Comparison of ENCODE assay signal across 11 cellular contexts in the genomic region with DNA sequence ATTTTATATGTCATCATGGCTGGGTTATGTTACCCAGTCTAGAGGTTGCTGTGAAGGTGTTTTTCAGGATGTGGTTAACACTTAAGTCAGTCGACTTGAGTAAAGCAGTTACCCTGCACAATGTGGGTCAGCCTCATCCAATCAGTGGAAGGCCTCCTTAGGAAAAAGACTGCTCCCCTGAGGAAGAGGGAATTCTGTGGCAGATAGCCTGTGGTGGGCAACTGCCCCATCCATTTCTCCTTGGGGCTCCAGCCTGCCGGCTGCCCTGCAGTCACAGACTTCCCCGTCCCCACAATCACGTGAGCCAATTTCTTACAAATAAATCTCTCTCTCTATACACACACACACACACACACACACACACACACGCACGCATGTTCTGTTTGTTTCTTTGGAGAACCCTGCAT. TPM values are rescaled to one million over a fixed set of nuclear protein-coding genes. Genes with fewer than 3 reads are reported as not detected.
DNase-seq lines count a peak whose midpoint lies in the region; ATAC-seq lines count a peak whose summit lies in the region.
"Had no signal": no experiment of that assay in that cellular context is flagged by ENCODE, and none has a peak within 500 bp of the region (broad histone marks: within the 10 kb centered on the region; RNA-seq: fewer than 3 reads in every experiment).

No MANE protein-coding gene starts in this region.

- DNase-seq in stimulated activated CD4-positive, alpha-beta T cell treated with anti-CD3 and anti-CD28 coated beads, Interleukin-1b, Interleukin-23, amount 100 ng/mL, for 48 hours: peak; percentile 28
- no peak for DNase-seq in stimulated activated CD4-positive, alpha-beta T cell treated with anti-CD3 and anti-CD28 coated beads, Interleukin-2, amount 100 ng/mL, for 48 hours
- peak; percentile 36 for DNase-seq in T-helper 2 cell treated with Interferon-gamma antibody and Interleukin-4, amounts not matched to agents 5 μg/mL and 100 μg/mL, for 36 hours (ENCODE audit: low spot score)
- DNase-seq in activated naive CD4-positive, alpha-beta T cell treated with anti-CD3 and anti-CD28 coated beads, Interleukin-2, amount 50 U/mL, for 72 hours (ENCODE audit: low spot score in 2 of 2): peak; percentile 43 to 59
- DNase-seq in NCI-H1092 (lab: John Stamatoyannopoulos, UW) (no peak), H7 (no peak), COLO668 (lab: John Stamatoyannopoulos, UW; ENCODE audit: unreplicated experiment) (no peak)
- DNase-seq: NCI-H526 had no signal

- peak; percentile 83 to 87 for ATAC-seq in activated naive CD4-positive, alpha-beta T cell treated with anti-CD3 and anti-CD28 coated beads, Interleukin-2, amount 50 U/mL, for 72 hours
- ATAC-seq in HG02642 (IDR thresholded peaks at IDR 0.05; ENCODE audit: poor library complexity, unreplicated experiment): no peak

- H3K4me1 Mint-ChIP-seq in T-helper 2 cell treated with Interferon-gamma antibody and Interleukin-4, amounts not matched to agents 5 μg/mL and 100 μg/mL, for 36 hours (ENCODE audit: low read depth): peaks cover 62% of the 10 kb centered on the region
- H3K4me1 Mint-ChIP-seq: mesothelial cell of epicardium had no signal

- H3K4me3 Mint-ChIP-seq in T-helper 2 cell treated with Interferon-gamma antibody and Interleukin-4, amounts not matched to agents 5 μg/mL and 100 μg/mL, for 36 hours: peak overlapping the region; percentile 56
- H3K4me3 Mint-ChIP-seq: mesothelial cell of epicardium had no signal

- H3K36me3 ChIP-seq in H7 (replicated peaks; ENCODE audit: control insufficient read depth, insufficient read depth, low read length): peaks cover 1% of the 10 kb centered on the region

- H3K27me3 Mint-ChIP-seq in T-helper 2 cell treated with Interferon-gamma antibody and Interleukin-4, amounts not matched to agents 5 μg/mL and 100 μg/mL, for 36 hours (ENCODE audit: low read depth): no peaks in the 10 kb centered on the region

- peak overlapping the region; percentile 86 for H3K27ac Mint-ChIP-seq in T-helper 2 cell treated with Interferon-gamma antibody and Interleukin-4, amounts not matched to agents 5 μg/mL and 100 μg/mL, for 36 hours
- H3K27ac Mint-ChIP-seq in activated naive CD4-positive, alpha-beta T cell treated with anti-CD3 and anti-CD28 coated beads, Interleukin-2, amount 50 U/mL, for 72 hours: peak overlapping the region; percentile 63 to 72
- H3K27ac Mint-ChIP-seq: mesothelial cell of epicardium had no signal

- peaks cover 24% of the 10 kb centered on the region for H3K36me3 Mint-ChIP-seq in T-helper 2 cell treated with Interferon-gamma antibody and Interleukin-4, amounts not matched to agents 5 μg/mL and 100 μg/mL, for 36 hours (ENCODE audit: low read depth)
- H3K36me3 Mint-ChIP-seq in activated naive CD4-positive, alpha-beta T cell treated with anti-CD3 and anti-CD28 coated beads, Interleukin-2, amount 50 U/mL, for 72 hours: peaks cover 18 to 23% of the 10 kb centered on the region in 2 donors

- H3K27me3 ChIP-seq in H7 (ENCODE audit: control insufficient read depth, insufficient read depth, low read length): no peaks in the 10 kb centered on the region

- no peak overlapping the region for H3K4me3 ChIP-seq in H7 (ENCODE audit: insufficient read depth, low read depth, low read length)
- H3K4me3 ChIP-seq: smooth muscle cell had no signal

- peaks cover 19% of the 10 kb centered on the region for H3K9me3 Mint-ChIP-seq in T-helper 2 cell treated with Interferon-gamma antibody and Interleukin-4, amounts not matched to agents 5 μg/mL and 100 μg/mL, for 36 hours
- H3K9me3 Mint-ChIP-seq in activated naive CD4-positive, alpha-beta T cell treated with anti-CD3 and anti-CD28 coated beads, Interleukin-2, amount 50 U/mL, for 72 hours: peaks cover 14 to 18% of the 10 kb centered on the region in 2 donors

RNA-seq across cellular contexts. Expression of a gene that starts 34.5 kb away (rescaled TPM):
- total RNA-seq in activated naive CD4-positive, alpha-beta T cell treated with anti-CD3 and anti-CD28 coated beads, Interleukin-2, amount 50 U/mL, for 72 hours: 10 to 100 TPM; 11.9 to 22.9 TPM
- 6.8 and 15.2 TPM in 2 replicates for total RNA-seq in H7 (2014; rRNA removed; shearing (Covaris generic))

Comparison
In these comparisons a context has a peak if more than half of its experiments do, and no peak if none do; other contexts are left out.
1. DNase-seq: peak in stimulated activated CD4-positive, alpha-beta T cell treated with anti-CD3 and anti-CD28 coated beads, Interleukin-1b, Interleukin-23, amount 100 ng/mL, for 48 hours (single experiment), T-helper 2 cell treated with Interferon-gamma antibody and Interleukin-4, amounts not matched to agents 5 μg/mL and 100 μg/mL, for 36 hours (single experiment) and activated naive CD4-positive, alpha-beta T cell treated with anti-CD3 and anti-CD28 coated beads, Interleukin-2, amount 50 U/mL, for 72 hours (2 of 2); none in stimulated activated CD4-positive, alpha-beta T cell treated with anti-CD3 and anti-CD28 coated beads, Interleukin-2, amount 100 ng/mL, for 48 hours (0 of 2), NCI-H1092 (single experiment), H7 (single experiment) and COLO668 (single experiment).